ENCODE assay signal across 23 cellular contexts in genomic region chr14:66152269-66152668, GRCh38.
"Had no signal": no experiment of that assay in that cellular context is flagged by ENCODE, and none has a peak within 500 bp of the region (broad histone marks: within the 10 kb centered on the region; RNA-seq: fewer than 3 reads in every experiment).

No MANE protein-coding gene starts in this region.

- H3K4me1 ChIP-seq: heart right ventricle, prostate gland, thyroid gland had no signal

- H3K9me3 Mint-ChIP-seq: activated naive CD8-positive, alpha-beta T cell treated with anti-CD3 and anti-CD28 coated beads, Interleukin-2, amount 50 U/mL, for 24 hours; activated T-helper 1 cell treated with anti-CD3 and anti-CD28 coated beads, Interleukin-12 subunit alpha, Interleukin-12 subunit beta, Interleukin-2, Interleukin-4 antibody, amounts not matched to agents 30 ng/mL and 10 ng/mL and 1 ng/mL, durations not matched to agents 14 hours and 24 hours and 36 hours; stimulated activated naive CD8-positive, alpha-beta T cell treated with anti-CD3 and anti-CD28 coated beads, Interleukin-15, Interleukin-2, amounts not matched to agents 100 ng/mL and 50 ng/mL, for 24 hours; T-helper 1 cell treated with Interleukin-12 subunit alpha and Interleukin-12 subunit beta and Interleukin-4 antibody, amounts not matched to agents 30 μg/mL and 1 μg/mL, for 36 hours had no signal

- H3K27ac ChIP-seq: heart right ventricle, neutrophil, ovary, prostate gland, thyroid gland, WERI-Rb-1 had no signal

- H3K4me3 ChIP-seq: heart right ventricle, lung, ovary, prostate gland, thyroid gland had no signal

- ATAC-seq: activated CD8-positive, alpha-beta T cell treated with anti-CD3 and anti-CD28 coated beads, Interleukin-2, amount 10 ng/mL, durations not matched to agents 7 days and 5 days; activated naive CD8-positive, alpha-beta T cell treated with anti-CD3 and anti-CD28 coated beads, Interleukin-2, amount 50 U/mL, for 24 hours; heart right ventricle; left lobe of liver; naive thymus-derived CD4-positive, alpha-beta T cell had no signal

- H3K27me3 ChIP-seq: heart right ventricle, neutrophil, ovary, thyroid gland had no signal

- H3K27ac Mint-ChIP-seq: activated CD8-positive, alpha-beta T cell treated with anti-CD3 and anti-CD28 coated beads, Interleukin-2, amount 10 ng/mL, durations not matched to agents 7 days and 5 days; activated naive CD8-positive, alpha-beta T cell treated with anti-CD3 and anti-CD28 coated beads, Interleukin-2, amount 50 U/mL, for 24 hours; activated T-helper 1 cell treated with anti-CD3 and anti-CD28 coated beads, Interleukin-12 subunit alpha, Interleukin-12 subunit beta, Interleukin-2, Interleukin-4 antibody, amounts not matched to agents 30 ng/mL and 10 ng/mL and 1 ng/mL, durations not matched to agents 14 hours and 24 hours and 36 hours; dendritic cell treated with granulocyte-macrophage colony-stimulating factor and Interleukin-4, amounts not matched to agents 40 ng/mL and 50 ng/mL, for 4 days; naive thymus-derived CD4-positive, alpha-beta T cell; stimulated activated naive CD8-positive, alpha-beta T cell treated with anti-CD3 and anti-CD28 coated beads, Interleukin-15, Interleukin-2, amounts not matched to agents 100 ng/mL and 50 ng/mL, for 24 hours; T-helper 1 cell treated with Interleukin-12 subunit alpha and Interleukin-12 subunit beta and Interleukin-4 antibody, amounts not matched to agents 30 μg/mL and 1 μg/mL, for 36 hours had no signal

- H3K4me1 Mint-ChIP-seq: activated naive CD8-positive, alpha-beta T cell treated with anti-CD3 and anti-CD28 coated beads, Interleukin-2, amount 50 U/mL, for 24 hours; naive thymus-derived CD4-positive, alpha-beta T cell had no signal

- DNase-seq: activated CD4-positive, alpha-beta T cell treated with anti-CD3 and anti-CD28 coated beads, Interleukin-2, amount 50 U/mL, for 1 hour; activated CD4-positive, CD25-positive, alpha-beta regulatory T cell treated with anti-CD3 and anti-CD28 coated beads, Interleukin-2, amount 50 U/mL, for 72 hours; activated CD8-positive, alpha-beta T cell treated with anti-CD3 and anti-CD28 coated beads, Interleukin-2, amount 10 ng/mL, durations not matched to agents 7 days and 5 days; activated gamma-delta T cell; activated naive CD4-positive, alpha-beta T cell treated with anti-CD3 and anti-CD28 coated beads, Interleukin-2, amount 50 U/mL, for 16 hours; activated naive CD8-positive, alpha-beta T cell treated with anti-CD3 and anti-CD28 coated beads, Interleukin-2, amount 50 U/mL, for 24 hours; effector CD4-positive, alpha-beta T cell; heart right ventricle; kidney; naive thymus-derived CD4-positive, alpha-beta T cell; ovary; stimulated activated CD4-positive, alpha-beta T cell treated with anti-CD3 and anti-CD28 coated beads, Interleukin-4, amount 100 ng/mL, for 4 hours; substantia nigra; thyroid gland; WERI-Rb-1 had no signal

- H3K36me3 ChIP-seq: heart right ventricle, neutrophil, ovary, prostate gland, thyroid gland, WERI-Rb-1 had no signal

- FAIRE-seq: kidney had no signal

- H3K4me3 Mint-ChIP-seq: activated CD8-positive, alpha-beta T cell treated with anti-CD3 and anti-CD28 coated beads, Interleukin-2, amount 10 ng/mL, durations not matched to agents 7 days and 5 days; activated naive CD8-positive, alpha-beta T cell treated with anti-CD3 and anti-CD28 coated beads, Interleukin-2, amount 50 U/mL, for 24 hours; activated T-helper 1 cell treated with anti-CD3 and anti-CD28 coated beads, Interleukin-12 subunit alpha, Interleukin-12 subunit beta, Interleukin-2, Interleukin-4 antibody, amounts not matched to agents 30 ng/mL and 10 ng/mL and 1 ng/mL, durations not matched to agents 14 hours and 24 hours and 36 hours; dendritic cell treated with granulocyte-macrophage colony-stimulating factor and Interleukin-4, amounts not matched to agents 40 ng/mL and 50 ng/mL, for 4 days; naive thymus-derived CD4-positive, alpha-beta T cell; stimulated activated naive CD8-positive, alpha-beta T cell treated with anti-CD3 and anti-CD28 coated beads, Interleukin-15, Interleukin-2, amounts not matched to agents 100 ng/mL and 50 ng/mL, for 24 hours; T-helper 1 cell treated with Interleukin-12 subunit alpha and Interleukin-12 subunit beta and Interleukin-4 antibody, amounts not matched to agents 30 μg/mL and 1 μg/mL, for 36 hours had no signal

- H3K27me3 Mint-ChIP-seq: activated naive CD8-positive, alpha-beta T cell treated with anti-CD3 and anti-CD28 coated beads, Interleukin-2, amount 50 U/mL, for 24 hours; dendritic cell treated with granulocyte-macrophage colony-stimulating factor and Interleukin-4, amounts not matched to agents 40 ng/mL and 50 ng/mL, for 4 days; stimulated activated naive CD8-positive, alpha-beta T cell treated with anti-CD3 and anti-CD28 coated beads, Interleukin-15, Interleukin-2, amounts not matched to agents 100 ng/mL and 50 ng/mL, for 24 hours had no signal

- H3K9me3 ChIP-seq: neutrophil, ovary, prostate gland, thyroid gland had no signal
